ENCODE assay signal across 19 cellular contexts in genomic region chr17:72984145-72984924, GRCh38.
DNase-seq lines count a peak whose midpoint lies in the region; ATAC-seq, FAIRE-seq and TF ChIP-seq lines count a peak whose summit lies in the region.
"Had no signal": no experiment of that assay in that cellular context is flagged by ENCODE, and none has a peak within 500 bp of the region (broad histone marks: within the 10 kb centered on the region; RNA-seq: fewer than 3 reads in every experiment).

No MANE protein-coding gene starts in this region.

- H3K4me3 ChIP-seq in HepG2 (replicated peaks in 1 of 3; ENCODE audit: insufficient read depth in 1 of 3, low read depth in 2 of 3, low read length in 3 of 3) (no peak overlapping the region), right lobe of liver (no peak overlapping the region), fibroblast of the aortic adventitia (ENCODE audit: low read depth, low read length) (no peak overlapping the region)
- H3K4me3 ChIP-seq: prostate gland had no signal

- TF ChIP-seq RAD21 in HepG2 (CRISPR knock-in tag; IDR thresholded peaks at IDR 0.05), result no peak

- H3K36me3 ChIP-seq in HepG2 (replicated peaks in 1 of 2; ENCODE audit: control insufficient read depth in 1 of 2, insufficient read depth in 2 of 2, low read length in 2 of 2) (no peaks in the 10 kb centered on the region), right lobe of liver (no peaks in the 10 kb centered on the region)
- H3K36me3 ChIP-seq: prostate gland, WERI-Rb-1 had no signal

- peaks cover 26% of the 10 kb centered on the region for H3K4me1 ChIP-seq in HepG2 (ENCODE audit: insufficient read depth, low read length)
- H3K4me1 ChIP-seq in right lobe of liver, result peaks cover 0 to 15% (median 4%) of the 10 kb centered on the region in 4 donors
- H3K4me1 ChIP-seq: prostate gland had no signal

- H3K9ac ChIP-seq in HepG2 (ENCODE audit: insufficient read depth, low read depth, low read length), result no peak overlapping the region

- POLR2A ChIA-PET in HepG2 (lab: Yijun Ruan, JAX), result no interaction called here

- no peaks in the 10 kb centered on the region for H3K27me3 ChIP-seq in HepG2 (ENCODE audit: control insufficient read depth in 1 of 2, insufficient read depth in 2 of 2, low read length in 2 of 2)
- H3K27me3 ChIP-seq in right lobe of liver, result no peaks in the 10 kb centered on the region

- 79% methylated on average over 7 of the region's 9 CpGs for WGBS in HepG2 (ENCODE audit: low lambda C conversion rate)
- WGBS in right lobe of liver (ENCODE audit: insufficient coverage, low coverage, low lambda C conversion rate, missing lambda C conversion rate), result 50% methylated on average over 2 of the region's 9 CpGs

- no peak for TF ChIP-seq EP300 in HepG2 (IDR thresholded peaks at IDR 0.05; ENCODE audit: low read depth in 2 of 2, low read length in 2 of 2)
- TF ChIP-seq EP300 in HepG2 (CRISPR knock-in tag; IDR thresholded peaks at IDR 0.05; ENCODE audit: borderline replicate concordance), result no peak

- intact Hi-C loops in HepG2 (cut with micrococcal nuclease; ENCODE audit: unreplicated experiment) (loop anchor here (5.0 kb wide), 1 partner anchor 427 kb away; no protein-coding TSS in a partner anchor), right lobe of liver (cut with DNase I) (no loop called here)

- ATAC-seq in HepG2 (no peak), right lobe of liver (no peak), HG03175 (IDR thresholded peaks at IDR 0.05; ENCODE audit: unreplicated experiment) (no peak), GM21360 (IDR thresholded peaks at IDR 0.05; ENCODE audit: unreplicated experiment) (no peak), HG02763 (IDR thresholded peaks at IDR 0.05; ENCODE audit: unreplicated experiment) (no peak)

- CTCF ChIA-PET in HepG2 (lab: Yijun Ruan, JAX; ENCODE audit: low intra/inter-chr PET ratio, low total read pairs), result interaction anchor here (1.6 to 2.3 kb wide), 2 partner anchors 171 to 205 kb away, joined by 4 to 22 read pairs; no protein-coding TSS in a partner anchor

- DNase-seq in HepG2 (ENCODE audit: low spot score) (no peak), right lobe of liver (no peak), T1000 (lab: John Stamatoyannopoulos, UW) (peak; percentile 66), fibroblast of the aortic adventitia (ENCODE audit: low read depth) (peak; percentile 87), DMS114 treated with DMSO at 0.1 percent for 48 hours (lab: John Stamatoyannopoulos, UW; ENCODE audit: unreplicated experiment) (no peak)
- DNase-seq: 8988T; activated CD8-positive, alpha-beta memory T cell treated with anti-CD3 and anti-CD28 coated beads, Interleukin-2, amount 50 U/mL, for 4 hours; activated naive CD8-positive, alpha-beta T cell treated with anti-CD3 and anti-CD28 coated beads, Interleukin-2, amount 10 ng/mL, durations not matched to agents 7 days and 5 days; DND-41; effector CD8-positive, alpha-beta T cell; NCI-H1105; NCI-H524 treated with DMSO at 0.1 percent for 48 hours; Right ventricle myocardium superior; WERI-Rb-1 had no signal

- no peak overlapping the region for H2AFZ ChIP-seq in HepG2 (ENCODE audit: low read length)

- H3K4me2 ChIP-seq in HepG2 (ENCODE audit: low read depth, low read length), result no peak overlapping the region

- H3K9me3 ChIP-seq in HepG2 (ENCODE audit: low read length) (no peaks in the 10 kb centered on the region), right lobe of liver (no peaks in the 10 kb centered on the region)
- H3K9me3 ChIP-seq: prostate gland had no signal

- in situ Hi-C loops in HepG2 (cut with HindIII; ENCODE audit: extremely low pct_ligation_motif_present, low pct_unique_long_range_greater_than_20kb), result no loop called here

- no peaks in the 10 kb centered on the region for H3K79me2 ChIP-seq in HepG2 (ENCODE audit: insufficient read depth, low read length)

- FAIRE-seq in HepG2 (lab: Jason Lieb, UNC), result no peak

- H3K27ac ChIP-seq in HepG2 (ENCODE audit: extremely low read length, insufficient read depth, low read length) (no peak overlapping the region), right lobe of liver (no peak overlapping the region)
- H3K27ac ChIP-seq: HL-60, prostate gland, WERI-Rb-1 had no signal

- BruUV-seq in HepG2 (replicated peaks; lab: Mats Ljungman, UMichigan), result no TSS peak

- H4K20me1 ChIP-seq in HepG2 (ENCODE audit: insufficient read depth, low read length), result no peaks in the 10 kb centered on the region; the same call in 1 of the 2 replicates

- no peak for TF ChIP-seq POLR2A in HepG2 (IDR thresholded peaks at IDR 0.05; ENCODE audit: insufficient read depth in 1 of 2, low read depth in 2 of 2, low read length in 2 of 2)
- TF ChIP-seq POLR2A in right lobe of liver (IDR thresholded peaks at IDR 0.05), result no peak

- no peak for TF ChIP-seq CTCF in HepG2 (CRISPR knock-in tag; IDR thresholded peaks at IDR 0.05)
- no peak for TF ChIP-seq CTCF in right lobe of liver (IDR thresholded peaks at IDR 0.05)
- no peak for TF ChIP-seq CTCF in fibroblast of the aortic adventitia (IDR thresholded peaks at IDR 0.05; ENCODE audit: insufficient read depth, low read length)

TF ChIP-seq in HepG2, 621 proteins besides CTCF, POLR2A, EP300 and RAD21:
- TF ChIP-seq, protein P1, sequence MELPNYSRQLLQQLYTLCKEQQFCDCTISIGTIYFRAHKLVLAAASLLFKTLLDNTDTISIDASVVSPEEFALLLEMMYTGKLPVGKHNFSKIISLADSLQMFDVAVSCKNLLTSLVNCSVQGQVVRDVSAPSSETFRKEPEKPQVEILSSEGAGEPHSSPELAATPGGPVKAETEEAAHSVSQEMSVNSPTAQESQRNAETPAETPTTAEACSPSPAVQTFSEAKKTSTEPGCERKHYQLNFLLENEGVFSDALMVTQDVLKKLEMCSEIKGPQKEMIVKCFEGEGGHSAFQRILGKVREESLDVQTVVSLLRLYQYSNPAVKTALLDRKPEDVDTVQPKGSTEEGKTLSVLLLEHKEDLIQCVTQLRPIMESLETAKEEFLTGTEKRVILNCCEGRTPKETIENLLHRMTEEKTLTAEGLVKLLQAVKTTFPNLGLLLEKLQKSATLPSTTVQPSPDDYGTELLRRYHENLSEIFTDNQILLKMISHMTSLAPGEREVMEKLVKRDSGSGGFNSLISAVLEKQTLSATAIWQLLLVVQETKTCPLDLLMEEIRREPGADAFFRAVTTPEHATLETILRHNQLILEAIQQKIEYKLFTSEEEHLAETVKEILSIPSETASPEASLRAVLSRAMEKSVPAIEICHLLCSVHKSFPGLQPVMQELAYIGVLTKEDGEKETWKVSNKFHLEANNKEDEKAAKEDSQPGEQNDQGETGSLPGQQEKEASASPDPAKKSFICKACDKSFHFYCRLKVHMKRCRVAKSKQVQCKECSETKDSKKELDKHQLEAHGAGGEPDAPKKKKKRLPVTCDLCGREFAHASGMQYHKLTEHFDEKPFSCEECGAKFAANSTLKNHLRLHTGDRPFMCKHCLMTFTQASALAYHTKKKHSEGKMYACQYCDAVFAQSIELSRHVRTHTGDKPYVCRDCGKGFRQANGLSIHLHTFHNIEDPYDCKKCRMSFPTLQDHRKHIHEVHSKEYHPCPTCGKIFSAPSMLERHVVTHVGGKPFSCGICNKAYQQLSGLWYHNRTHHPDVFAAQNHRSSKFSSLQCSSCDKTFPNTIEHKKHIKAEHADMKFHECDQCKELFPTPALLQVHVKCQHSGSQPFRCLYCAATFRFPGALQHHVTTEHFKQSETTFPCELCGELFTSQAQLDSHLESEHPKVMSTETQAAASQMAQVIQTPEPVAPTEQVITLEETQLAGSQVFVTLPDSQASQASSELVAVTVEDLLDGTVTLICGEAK (IDR thresholded peaks at IDR 0.05), result peak; percentile 48
- TF ChIP-seq, protein P1 (CRISPR knock-in tag; IDR thresholded peaks at IDR 0.05), result peak; percentile 94
- TF ChIP-seq, protein P2, sequence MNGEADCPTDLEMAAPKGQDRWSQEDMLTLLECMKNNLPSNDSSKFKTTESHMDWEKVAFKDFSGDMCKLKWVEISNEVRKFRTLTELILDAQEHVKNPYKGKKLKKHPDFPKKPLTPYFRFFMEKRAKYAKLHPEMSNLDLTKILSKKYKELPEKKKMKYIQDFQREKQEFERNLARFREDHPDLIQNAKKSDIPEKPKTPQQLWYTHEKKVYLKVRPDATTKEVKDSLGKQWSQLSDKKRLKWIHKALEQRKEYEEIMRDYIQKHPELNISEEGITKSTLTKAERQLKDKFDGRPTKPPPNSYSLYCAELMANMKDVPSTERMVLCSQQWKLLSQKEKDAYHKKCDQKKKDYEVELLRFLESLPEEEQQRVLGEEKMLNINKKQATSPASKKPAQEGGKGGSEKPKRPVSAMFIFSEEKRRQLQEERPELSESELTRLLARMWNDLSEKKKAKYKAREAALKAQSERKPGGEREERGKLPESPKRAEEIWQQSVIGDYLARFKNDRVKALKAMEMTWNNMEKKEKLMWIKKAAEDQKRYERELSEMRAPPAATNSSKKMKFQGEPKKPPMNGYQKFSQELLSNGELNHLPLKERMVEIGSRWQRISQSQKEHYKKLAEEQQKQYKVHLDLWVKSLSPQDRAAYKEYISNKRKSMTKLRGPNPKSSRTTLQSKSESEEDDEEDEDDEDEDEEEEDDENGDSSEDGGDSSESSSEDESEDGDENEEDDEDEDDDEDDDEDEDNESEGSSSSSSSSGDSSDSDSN (CRISPR knock-in tag; IDR thresholded peaks at IDR 0.05), result no peak
TF ChIP-seq in HepG2: peak in this region for 1.

Comparison
In these comparisons a context has a peak if more than half of its experiments do, and no peak if none do; other contexts are left out.
1. DNase-seq: peak in T1000 (single experiment) and fibroblast of the aortic adventitia (single experiment); none in HepG2 (single experiment), right lobe of liver (0 of 3) and DMS114 treated with DMSO at 0.1 percent for 48 hours (single experiment).